Comparison of ENCODE assay signal across 2 cellular contexts in the genomic region with DNA sequence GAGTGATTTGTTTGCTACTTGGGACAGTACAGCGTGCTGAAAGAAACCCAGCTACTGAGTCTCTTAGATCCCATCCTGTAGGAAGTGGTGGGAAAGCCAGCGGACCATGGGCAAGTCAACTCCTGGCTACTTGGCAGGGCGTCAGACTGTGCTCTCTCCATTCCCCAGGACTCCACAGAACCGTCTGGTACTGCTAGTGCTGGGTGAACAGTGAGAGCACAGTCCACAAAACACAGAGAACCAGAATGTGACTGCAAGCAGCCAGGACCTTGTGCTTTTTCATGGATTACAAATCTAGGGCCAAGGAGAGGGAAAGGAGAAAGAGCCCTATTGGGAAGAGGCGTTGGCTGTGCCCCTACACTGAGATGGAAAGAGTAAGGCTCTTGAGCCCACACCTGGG.
TF ChIP-seq lines count a peak whose summit lies in the region.

No MANE protein-coding gene starts in this region.

TF ChIP-seq in K562, 482 proteins besides CTCF, POLR2A, EP300 and RAD21 (continues in another document):
- TF ChIP-seq, protein P1, sequence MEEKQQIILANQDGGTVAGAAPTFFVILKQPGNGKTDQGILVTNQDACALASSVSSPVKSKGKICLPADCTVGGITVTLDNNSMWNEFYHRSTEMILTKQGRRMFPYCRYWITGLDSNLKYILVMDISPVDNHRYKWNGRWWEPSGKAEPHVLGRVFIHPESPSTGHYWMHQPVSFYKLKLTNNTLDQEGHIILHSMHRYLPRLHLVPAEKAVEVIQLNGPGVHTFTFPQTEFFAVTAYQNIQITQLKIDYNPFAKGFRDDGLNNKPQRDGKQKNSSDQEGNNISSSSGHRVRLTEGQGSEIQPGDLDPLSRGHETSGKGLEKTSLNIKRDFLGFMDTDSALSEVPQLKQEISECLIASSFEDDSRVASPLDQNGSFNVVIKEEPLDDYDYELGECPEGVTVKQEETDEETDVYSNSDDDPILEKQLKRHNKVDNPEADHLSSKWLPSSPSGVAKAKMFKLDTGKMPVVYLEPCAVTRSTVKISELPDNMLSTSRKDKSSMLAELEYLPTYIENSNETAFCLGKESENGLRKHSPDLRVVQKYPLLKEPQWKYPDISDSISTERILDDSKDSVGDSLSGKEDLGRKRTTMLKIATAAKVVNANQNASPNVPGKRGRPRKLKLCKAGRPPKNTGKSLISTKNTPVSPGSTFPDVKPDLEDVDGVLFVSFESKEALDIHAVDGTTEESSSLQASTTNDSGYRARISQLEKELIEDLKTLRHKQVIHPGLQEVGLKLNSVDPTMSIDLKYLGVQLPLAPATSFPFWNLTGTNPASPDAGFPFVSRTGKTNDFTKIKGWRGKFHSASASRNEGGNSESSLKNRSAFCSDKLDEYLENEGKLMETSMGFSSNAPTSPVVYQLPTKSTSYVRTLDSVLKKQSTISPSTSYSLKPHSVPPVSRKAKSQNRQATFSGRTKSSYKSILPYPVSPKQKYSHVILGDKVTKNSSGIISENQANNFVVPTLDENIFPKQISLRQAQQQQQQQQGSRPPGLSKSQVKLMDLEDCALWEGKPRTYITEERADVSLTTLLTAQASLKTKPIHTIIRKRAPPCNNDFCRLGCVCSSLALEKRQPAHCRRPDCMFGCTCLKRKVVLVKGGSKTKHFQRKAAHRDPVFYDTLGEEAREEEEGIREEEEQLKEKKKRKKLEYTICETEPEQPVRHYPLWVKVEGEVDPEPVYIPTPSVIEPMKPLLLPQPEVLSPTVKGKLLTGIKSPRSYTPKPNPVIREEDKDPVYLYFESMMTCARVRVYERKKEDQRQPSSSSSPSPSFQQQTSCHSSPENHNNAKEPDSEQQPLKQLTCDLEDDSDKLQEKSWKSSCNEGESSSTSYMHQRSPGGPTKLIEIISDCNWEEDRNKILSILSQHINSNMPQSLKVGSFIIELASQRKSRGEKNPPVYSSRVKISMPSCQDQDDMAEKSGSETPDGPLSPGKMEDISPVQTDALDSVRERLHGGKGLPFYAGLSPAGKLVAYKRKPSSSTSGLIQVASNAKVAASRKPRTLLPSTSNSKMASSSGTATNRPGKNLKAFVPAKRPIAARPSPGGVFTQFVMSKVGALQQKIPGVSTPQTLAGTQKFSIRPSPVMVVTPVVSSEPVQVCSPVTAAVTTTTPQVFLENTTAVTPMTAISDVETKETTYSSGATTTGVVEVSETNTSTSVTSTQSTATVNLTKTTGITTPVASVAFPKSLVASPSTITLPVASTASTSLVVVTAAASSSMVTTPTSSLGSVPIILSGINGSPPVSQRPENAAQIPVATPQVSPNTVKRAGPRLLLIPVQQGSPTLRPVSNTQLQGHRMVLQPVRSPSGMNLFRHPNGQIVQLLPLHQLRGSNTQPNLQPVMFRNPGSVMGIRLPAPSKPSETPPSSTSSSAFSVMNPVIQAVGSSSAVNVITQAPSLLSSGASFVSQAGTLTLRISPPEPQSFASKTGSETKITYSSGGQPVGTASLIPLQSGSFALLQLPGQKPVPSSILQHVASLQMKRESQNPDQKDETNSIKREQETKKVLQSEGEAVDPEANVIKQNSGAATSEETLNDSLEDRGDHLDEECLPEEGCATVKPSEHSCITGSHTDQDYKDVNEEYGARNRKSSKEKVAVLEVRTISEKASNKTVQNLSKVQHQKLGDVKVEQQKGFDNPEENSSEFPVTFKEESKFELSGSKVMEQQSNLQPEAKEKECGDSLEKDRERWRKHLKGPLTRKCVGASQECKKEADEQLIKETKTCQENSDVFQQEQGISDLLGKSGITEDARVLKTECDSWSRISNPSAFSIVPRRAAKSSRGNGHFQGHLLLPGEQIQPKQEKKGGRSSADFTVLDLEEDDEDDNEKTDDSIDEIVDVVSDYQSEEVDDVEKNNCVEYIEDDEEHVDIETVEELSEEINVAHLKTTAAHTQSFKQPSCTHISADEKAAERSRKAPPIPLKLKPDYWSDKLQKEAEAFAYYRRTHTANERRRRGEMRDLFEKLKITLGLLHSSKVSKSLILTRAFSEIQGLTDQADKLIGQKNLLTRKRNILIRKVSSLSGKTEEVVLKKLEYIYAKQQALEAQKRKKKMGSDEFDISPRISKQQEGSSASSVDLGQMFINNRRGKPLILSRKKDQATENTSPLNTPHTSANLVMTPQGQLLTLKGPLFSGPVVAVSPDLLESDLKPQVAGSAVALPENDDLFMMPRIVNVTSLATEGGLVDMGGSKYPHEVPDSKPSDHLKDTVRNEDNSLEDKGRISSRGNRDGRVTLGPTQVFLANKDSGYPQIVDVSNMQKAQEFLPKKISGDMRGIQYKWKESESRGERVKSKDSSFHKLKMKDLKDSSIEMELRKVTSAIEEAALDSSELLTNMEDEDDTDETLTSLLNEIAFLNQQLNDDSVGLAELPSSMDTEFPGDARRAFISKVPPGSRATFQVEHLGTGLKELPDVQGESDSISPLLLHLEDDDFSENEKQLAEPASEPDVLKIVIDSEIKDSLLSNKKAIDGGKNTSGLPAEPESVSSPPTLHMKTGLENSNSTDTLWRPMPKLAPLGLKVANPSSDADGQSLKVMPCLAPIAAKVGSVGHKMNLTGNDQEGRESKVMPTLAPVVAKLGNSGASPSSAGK (IDR thresholded peaks at IDR 0.05), result no peak
- TF ChIP-seq EZH2 (IDR thresholded peaks at IDR 0.05; ENCODE audit: borderline replicate concordance, low read depth, low read length) (no peak), ZNF121 (CRISPR knock-in tag; conservative IDR thresholded peaks at IDR 0.05) (no peak), ZNF507 (tag; conservative IDR thresholded peaks at IDR 0.05) (no peak)
- TF ChIP-seq, protein P2, sequence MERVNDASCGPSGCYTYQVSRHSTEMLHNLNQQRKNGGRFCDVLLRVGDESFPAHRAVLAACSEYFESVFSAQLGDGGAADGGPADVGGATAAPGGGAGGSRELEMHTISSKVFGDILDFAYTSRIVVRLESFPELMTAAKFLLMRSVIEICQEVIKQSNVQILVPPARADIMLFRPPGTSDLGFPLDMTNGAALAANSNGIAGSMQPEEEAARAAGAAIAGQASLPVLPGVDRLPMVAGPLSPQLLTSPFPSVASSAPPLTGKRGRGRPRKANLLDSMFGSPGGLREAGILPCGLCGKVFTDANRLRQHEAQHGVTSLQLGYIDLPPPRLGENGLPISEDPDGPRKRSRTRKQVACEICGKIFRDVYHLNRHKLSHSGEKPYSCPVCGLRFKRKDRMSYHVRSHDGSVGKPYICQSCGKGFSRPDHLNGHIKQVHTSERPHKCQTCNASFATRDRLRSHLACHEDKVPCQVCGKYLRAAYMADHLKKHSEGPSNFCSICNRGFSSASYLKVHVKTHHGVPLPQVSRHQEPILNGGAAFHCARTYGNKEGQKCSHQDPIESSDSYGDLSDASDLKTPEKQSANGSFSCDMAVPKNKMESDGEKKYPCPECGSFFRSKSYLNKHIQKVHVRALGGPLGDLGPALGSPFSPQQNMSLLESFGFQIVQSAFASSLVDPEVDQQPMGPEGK (CRISPR knock-in tag; IDR thresholded peaks at IDR 0.05; ENCODE audit: borderline replicate concordance), result no peak
- TF ChIP-seq, protein P3, sequence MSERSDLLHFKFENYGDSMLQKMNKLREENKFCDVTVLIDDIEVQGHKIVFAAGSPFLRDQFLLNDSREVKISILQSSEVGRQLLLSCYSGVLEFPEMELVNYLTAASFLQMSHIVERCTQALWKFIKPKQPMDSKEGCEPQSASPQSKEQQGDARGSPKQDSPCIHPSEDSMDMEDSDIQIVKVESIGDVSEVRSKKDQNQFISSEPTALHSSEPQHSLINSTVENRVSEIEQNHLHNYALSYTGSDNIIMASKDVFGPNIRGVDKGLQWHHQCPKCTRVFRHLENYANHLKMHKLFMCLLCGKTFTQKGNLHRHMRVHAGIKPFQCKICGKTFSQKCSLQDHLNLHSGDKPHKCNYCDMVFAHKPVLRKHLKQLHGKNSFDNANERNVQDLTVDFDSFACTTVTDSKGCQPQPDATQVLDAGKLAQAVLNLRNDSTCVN (CRISPR knock-in tag; IDR thresholded peaks at IDR 0.05), result no peak

TF ChIP-seq in liver, 16 proteins besides CTCF, POLR2A, EP300 and RAD21:
- TF ChIP-seq RXRA (IDR thresholded peaks at IDR 0.05) (peak; percentile 6 to 16), HNF4A (conservative IDR thresholded peaks at IDR 0.05) (peak; percentile 56 to 70), SP1 (IDR thresholded peaks at IDR 0.05) (peak; percentile 22), JUND (IDR thresholded peaks at IDR 0.05) (no peak)
